8 cellular contexts compared by ENCODE assay signal in the genomic region with DNA sequence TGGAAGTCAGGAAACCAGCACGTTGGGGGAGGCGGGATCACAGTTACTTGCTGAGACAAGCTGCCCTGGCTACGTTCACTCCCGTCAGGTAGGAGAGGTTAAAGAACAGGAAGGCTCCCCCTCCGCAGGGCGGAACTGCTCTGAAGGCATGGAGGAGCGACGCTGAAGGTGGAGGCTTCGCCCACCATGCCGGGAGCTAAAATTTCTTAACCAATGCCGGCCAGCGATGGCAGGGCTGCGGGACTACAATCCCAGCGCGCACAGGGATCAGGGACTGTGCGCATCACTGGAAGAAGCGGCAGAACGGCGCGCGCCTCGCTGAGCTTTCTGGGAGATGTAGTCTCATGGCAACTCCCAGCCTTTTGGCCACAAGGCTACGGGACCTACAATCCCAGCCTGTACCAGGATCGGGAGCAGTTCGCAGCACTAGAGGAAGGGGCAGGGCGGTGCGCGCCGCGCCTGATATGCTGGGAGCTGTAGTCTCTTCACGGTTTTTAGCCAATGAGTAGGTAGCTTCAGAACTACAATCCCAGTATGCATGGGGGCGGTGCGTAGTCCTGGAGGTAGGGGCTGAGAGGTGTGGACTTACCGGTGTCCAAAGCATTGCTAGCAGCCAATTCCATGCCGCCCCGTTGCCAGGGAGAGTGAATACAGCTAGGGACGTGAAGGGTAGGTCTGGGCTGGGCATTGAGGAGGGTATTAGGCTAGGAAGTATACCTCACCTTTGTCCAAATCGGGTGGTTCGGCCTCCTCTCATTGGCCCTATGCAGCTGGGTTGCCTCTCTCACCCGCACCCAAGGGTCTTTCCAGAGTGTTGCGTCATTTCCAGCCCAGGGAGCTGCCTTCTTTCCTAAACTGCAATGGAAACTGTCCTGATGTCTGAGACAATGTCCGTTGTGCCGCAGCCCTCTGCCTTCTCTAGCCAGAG. TPM values are rescaled to one million over a fixed set of nuclear protein-coding genes. Genes with fewer than 3 reads are reported as not detected.
DNase-seq lines count a peak whose midpoint lies in the region; ATAC-seq and TF ChIP-seq lines count a peak whose summit lies in the region.

No MANE protein-coding gene starts in this region.

- peak overlapping the region; percentile 91 for H3K27ac Mint-ChIP-seq in CD8-positive, alpha-beta T cell
- H3K27ac Mint-ChIP-seq in IgD-negative memory B cell = peak overlapping the region in 2 of 3 donors; percentile 86 to 89
- H3K27ac Mint-ChIP-seq in activated naive CD8-positive, alpha-beta T cell treated with anti-CD3 and anti-CD28 coated beads, Interleukin-2, amount 10 ng/mL, durations not matched to agents 7 days and 5 days = peak overlapping the region; percentile 87
- H3K27ac Mint-ChIP-seq in osteocyte (ENCODE audit: unreplicated experiment) = peak overlapping the region; percentile 93

- H3K4me1 Mint-ChIP-seq in CD8-positive, alpha-beta T cell (ENCODE audit: low read depth) = peaks cover 13% of the 10 kb centered on the region
- H3K4me1 Mint-ChIP-seq in IgD-negative memory B cell = peaks cover 8 to 11% (median 11%) of the 10 kb centered on the region in 3 donors
- H3K4me1 Mint-ChIP-seq in activated naive CD8-positive, alpha-beta T cell treated with anti-CD3 and anti-CD28 coated beads, Interleukin-2, amount 10 ng/mL, durations not matched to agents 7 days and 5 days = peaks cover 8% of the 10 kb centered on the region
- H3K4me1 Mint-ChIP-seq in osteocyte (ENCODE audit: unreplicated experiment) = peaks cover 11% of the 10 kb centered on the region

- H3K27ac ChIP-seq in CD8-positive, alpha-beta T cell (ENCODE audit: low read depth, low read length) = peak overlapping the region; percentile 37
- H3K27ac ChIP-seq in thoracic aorta = peak overlapping the region; percentile 64 to 67

- H3K36me3 ChIP-seq in CD8-positive, alpha-beta T cell (ENCODE audit: insufficient read depth, low read length) = no peaks in the 10 kb centered on the region
- H3K36me3 ChIP-seq in thoracic aorta = no peaks in the 10 kb centered on the region

- no peaks in the 10 kb centered on the region for H3K9me3 ChIP-seq in CD8-positive, alpha-beta T cell (ENCODE audit: low read length)
- H3K9me3 ChIP-seq in thoracic aorta = no peaks in the 10 kb centered on the region

- peak overlapping the region; percentile 87 for H3K4me3 ChIP-seq in CD8-positive, alpha-beta T cell (ENCODE audit: low read depth, low read length)
- H3K4me3 ChIP-seq in thoracic aorta = peak overlapping the region; percentile 86

- intact Hi-C loops in CD8-positive, alpha-beta T cell (cut with DNase I, micrococcal nuclease) = loop anchor here (1.0 to 5.0 kb wide), 4 partner anchors 13 to 150 kb away; a partner anchor contains a TSS
- intact Hi-C loops in Right ventricle myocardium superior (cut with DNase I) = no loop called here

- CTCF ChIA-PET in CD8-positive, alpha-beta T cell (lab: Charles Lee) = interaction anchor here (1.3 kb wide), 1 partner anchor 26 kb away, joined by 4 read pairs; a partner anchor contains a TSS

- peak; percentile 93 for ATAC-seq in CD8-positive, alpha-beta T cell
- ATAC-seq in GM21390 (IDR thresholded peaks at IDR 0.05; ENCODE audit: unreplicated experiment) (peak; percentile 95), Right ventricle myocardium superior (ENCODE audit: poor library complexity) (peak; percentile 99), thoracic aorta (ENCODE audit: insufficient number of reproducible peaks, low FRiP score, low read depth) (peak; percentile 88)
- ATAC-seq in activated naive CD8-positive, alpha-beta T cell treated with anti-CD3 and anti-CD28 coated beads, Interleukin-2, amount 10 ng/mL, durations not matched to agents 7 days and 5 days (ENCODE audit: low read depth) = peak; percentile 98

- DNase-seq in CD8-positive, alpha-beta T cell = peak; percentile 10 to 77 (median 45)
- peak; percentile 98 for DNase-seq in SK-N-DZ (ENCODE audit: low spot score)
- peak; percentile 71 for DNase-seq in activated naive CD8-positive, alpha-beta T cell treated with anti-CD3 and anti-CD28 coated beads, Interleukin-2, amount 10 ng/mL, durations not matched to agents 7 days and 5 days
- peak; percentile 98 for DNase-seq in Right ventricle myocardium superior
- DNase-seq in osteocyte (ENCODE audit: extremely low spot score, unreplicated experiment) = peak; percentile 98
- peak; percentile 89 for DNase-seq in thoracic aorta (ENCODE audit: low spot score)

- H3K9me3 Mint-ChIP-seq in CD8-positive, alpha-beta T cell = no peaks in the 10 kb centered on the region
- H3K9me3 Mint-ChIP-seq in IgD-negative memory B cell (peaks cover 0 to 4% (median 0%) of the 10 kb centered on the region in 3 donors), osteocyte (ENCODE audit: unreplicated experiment) (peaks cover 11% of the 10 kb centered on the region)
- H3K9me3 Mint-ChIP-seq in activated naive CD8-positive, alpha-beta T cell treated with anti-CD3 and anti-CD28 coated beads, Interleukin-2, amount 10 ng/mL, durations not matched to agents 7 days and 5 days = peaks cover 12% of the 10 kb centered on the region

- H3K27me3 ChIP-seq in CD8-positive, alpha-beta T cell (ENCODE audit: insufficient read depth, low read length) = no peaks in the 10 kb centered on the region
- H3K27me3 ChIP-seq in thoracic aorta (replicated peaks; ENCODE audit: insufficient read depth) = no peaks in the 10 kb centered on the region

- no peak for TF ChIP-seq CTCF in CD8-positive, alpha-beta T cell (IDR thresholded peaks at IDR 0.05)
- TF ChIP-seq CTCF in osteocyte (IDR thresholded peaks at IDR 0.05) (no peak), thoracic aorta (IDR thresholded peaks at IDR 0.05) (no peak)

- H3K27me3 Mint-ChIP-seq in CD8-positive, alpha-beta T cell (ENCODE audit: low read depth) = peaks cover 3% of the 10 kb centered on the region
- H3K27me3 Mint-ChIP-seq in IgD-negative memory B cell = no peaks in the 10 kb centered on the region
- H3K27me3 Mint-ChIP-seq in activated naive CD8-positive, alpha-beta T cell treated with anti-CD3 and anti-CD28 coated beads, Interleukin-2, amount 10 ng/mL, durations not matched to agents 7 days and 5 days = no peaks in the 10 kb centered on the region
- H3K27me3 Mint-ChIP-seq in osteocyte (ENCODE audit: unreplicated experiment) = no peaks in the 10 kb centered on the region

- POLR2A ChIA-PET in CD8-positive, alpha-beta T cell (lab: Charles Lee) = interaction anchor here (0.6 to 2.0 kb wide), 7 partner anchors 10 to 537 kb away, joined by 3 to 26 read pairs (median 3); a partner anchor contains a TSS
- POLR2A ChIA-PET in activated naive CD8-positive, alpha-beta T cell treated with anti-CD3 and anti-CD28 coated beads, Interleukin-2, amount 10 ng/mL, durations not matched to agents 7 days and 5 days (lab: Charles Lee) = interaction anchor here (0.6 to 2.1 kb wide), 14 partner anchors 13 to 536 kb away, joined by 3 to 22 read pairs (median 5); a partner anchor contains a TSS

- peaks cover 12% of the 10 kb centered on the region for H3K36me3 Mint-ChIP-seq in CD8-positive, alpha-beta T cell
- peaks cover 2% of the 10 kb centered on the region for H3K36me3 Mint-ChIP-seq in IgD-negative memory B cell
- peaks cover 2% of the 10 kb centered on the region for H3K36me3 Mint-ChIP-seq in activated naive CD8-positive, alpha-beta T cell treated with anti-CD3 and anti-CD28 coated beads, Interleukin-2, amount 10 ng/mL, durations not matched to agents 7 days and 5 days
- H3K36me3 Mint-ChIP-seq in osteocyte (ENCODE audit: unreplicated experiment) = no peaks in the 10 kb centered on the region

- peaks cover 6% of the 10 kb centered on the region for H3K4me1 ChIP-seq in CD8-positive, alpha-beta T cell (ENCODE audit: insufficient read depth, low read length)
- H3K4me1 ChIP-seq in thoracic aorta (ENCODE audit: control insufficient read depth in 1 of 2, low read depth in 2 of 2) = peaks cover 3 to 11% of the 10 kb centered on the region in 2 donors

- H3K4me3 Mint-ChIP-seq in CD8-positive, alpha-beta T cell = peak overlapping the region; percentile 99
- H3K4me3 Mint-ChIP-seq in IgD-negative memory B cell (peak overlapping the region; percentile 94 to 99 (median 98)), osteocyte (ENCODE audit: unreplicated experiment) (peak overlapping the region; percentile 96)
- peak overlapping the region; percentile 98 for H3K4me3 Mint-ChIP-seq in activated naive CD8-positive, alpha-beta T cell treated with anti-CD3 and anti-CD28 coated beads, Interleukin-2, amount 10 ng/mL, durations not matched to agents 7 days and 5 days

RNA-seq across cellular contexts. Expression of a gene that starts 12.8 kb away (rescaled TPM):
- 10 to 100 TPM; 13.3 to 16.0 TPM for total RNA-seq in CD8-positive, alpha-beta T cell
- 3.7 TPM for polyA plus RNA-seq in IgD-negative memory B cell
- 6.5 and 7.6 TPM in 2 replicates for polyA plus RNA-seq in SK-N-DZ (2014; cell fraction: cytosol; rRNA removed)
- polyA plus RNA-seq in SK-N-DZ (2014; cell fraction: nucleus; rRNA removed) = 9.5 and 17.1 TPM in 2 replicates
- total RNA-seq in activated naive CD8-positive, alpha-beta T cell treated with anti-CD3 and anti-CD28 coated beads, Interleukin-2, amount 10 ng/mL, durations not matched to agents 7 days and 5 days = 10 to 100 TPM; 13.1 to 16.9 TPM
- 6.3 TPM for total RNA-seq in Right ventricle myocardium superior
- total RNA-seq in osteocyte = 6.0 and 6.9 TPM in 2 replicates
- total RNA-seq in thoracic aorta = 1 to 10 TPM in 1 of 2 donors, under 1 TPM in 1; 0.54 to 2.3 TPM

RNA-seq across cellular contexts. Expression of a gene that starts 25.7 kb away (rescaled TPM):
- total RNA-seq in CD8-positive, alpha-beta T cell = 1 to 10 TPM; 1.9 to 2.2 TPM
- 3.9 TPM for polyA plus RNA-seq in IgD-negative memory B cell
- 11.8 and 17.5 TPM in 2 replicates for polyA plus RNA-seq in SK-N-DZ (2014; cell fraction: cytosol; rRNA removed)
- 13.2 and 34.2 TPM in 2 replicates for polyA plus RNA-seq in SK-N-DZ (2014; cell fraction: nucleus; rRNA removed)
- 10 to 100 TPM; 19.8 to 21.0 TPM for total RNA-seq in activated naive CD8-positive, alpha-beta T cell treated with anti-CD3 and anti-CD28 coated beads, Interleukin-2, amount 10 ng/mL, durations not matched to agents 7 days and 5 days
- total RNA-seq in Right ventricle myocardium superior (1.00 TPM), osteocyte (3.0 and 3.4 TPM in 2 replicates), thoracic aorta (10 to 100 TPM in 1 of 2 donors, 1 to 10 TPM in 1; 2.4 to 12.7 TPM)

Comparison
In these comparisons a context has a peak if more than half of its experiments do, and no peak if none do; other contexts are left out.
1. Peak in every context shown above with its lines: DNase-seq, ATAC-seq, H3K4me3 ChIP-seq and H3K27ac ChIP-seq.
2. DNase-seq: peak in every context shown above with its lines; median percentile 98 in SK-N-DZ; 98 in Right ventricle myocardium superior; 98 in osteocyte; 89 in thoracic aorta; 71 in activated naive CD8-positive, alpha-beta T cell treated with anti-CD3 and anti-CD28 coated beads, Interleukin-2, amount 10 ng/mL, durations not matched to agents 7 days and 5 days; 45 in CD8-positive, alpha-beta T cell.